Comparison of ENCODE assay signal across 35 cellular contexts in the genomic region with DNA sequence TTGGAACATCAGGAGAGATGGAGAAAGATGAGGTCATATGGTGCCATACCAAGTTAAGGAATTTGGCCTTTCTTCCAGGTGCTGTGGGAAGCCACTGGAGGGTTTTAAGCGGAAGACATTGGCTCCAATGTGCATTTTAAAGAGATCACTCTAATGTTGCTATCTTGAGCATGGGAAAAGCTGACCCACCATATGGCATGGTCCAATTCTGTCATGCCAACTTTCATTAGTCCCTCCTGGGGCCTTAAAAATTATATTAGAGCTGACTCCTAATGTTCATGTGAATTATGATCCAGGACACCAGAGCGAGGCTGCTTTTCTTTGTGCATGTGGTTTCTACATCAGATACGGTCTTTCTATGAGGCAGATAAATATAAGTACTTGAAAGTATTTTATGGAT.
"Had no signal": no experiment of that assay in that cellular context is flagged by ENCODE, and none has a peak within 500 bp of the region (broad histone marks: within the 10 kb centered on the region; RNA-seq: fewer than 3 reads in every experiment).

No MANE protein-coding gene starts in this region.

- DNase-seq: activated effector memory CD4-positive, alpha-beta T cell treated with anti-CD3 and anti-CD28 coated beads, Interleukin-2, amount 50 U/mL, for 16 hours; activated effector memory CD4-positive, alpha-beta T cell treated with Interleukin-2 at 50 U/mL for 16 hours; activated gamma-delta T cell; activated gamma-delta T cell treated with Interleukin-2 at 50 U/mL for 16 hours; activated naive CD4-positive, alpha-beta T cell; activated naive CD4-positive, alpha-beta T cell treated with anti-CD3 and anti-CD28 coated beads for 36 hours; activated naive CD4-positive, alpha-beta T cell treated with anti-CD3 and anti-CD28 coated beads, Interleukin-2, amount 10 ng/mL, durations not matched to agents 7 days and 5 days; activated naive CD4-positive, alpha-beta T cell treated with anti-CD3 and anti-CD28 coated beads, Interleukin-2, amount 50 U/mL, for 16 hours; activated naive CD4-positive, alpha-beta T cell treated with Interleukin-2 at 50 U/mL for 16 hours; activated naive CD8-positive, alpha-beta T cell treated with anti-CD3 and anti-CD28 coated beads for 36 hours; activated naive CD8-positive, alpha-beta T cell treated with anti-CD3 and anti-CD28 coated beads, Interleukin-2, amount 10 ng/mL, durations not matched to agents 7 days and 5 days; activated naive CD8-positive, alpha-beta T cell treated with anti-CD3 and anti-CD28 coated beads, Interleukin-2, amount 50 U/mL, for 24 hours; activated T-cell treated with anti-CD3 and anti-CD28 coated beads, Interleukin-2, amount 50 U/mL, for 1 hour; activated T-cell treated with anti-CD3 and anti-CD28 coated beads, Interleukin-2, amount 50 U/mL, for 24 hours; activated T-cell treated with anti-CD3 and anti-CD28 coated beads, Interleukin-2, amount 50 U/mL, for 4 hours; activated T-cell treated with anti-CD3 and anti-CD28 coated beads, Interleukin-2, amount 50 U/mL, for 48 hours; activated T-cell treated with anti-CD3 and anti-CD28 coated beads, Interleukin-2, amount 50 U/mL, for 72 hours; adrenal gland; amniotic stem cell; amygdala; anterior cingulate cortex; aorta; body of pancreas; brain microvascular endothelial cell; caudate nucleus; central memory CD4-positive, alpha-beta T cell; cerebellar nuclear complex had no signal

- ATAC-seq: activated naive CD4-positive, alpha-beta T cell treated with anti-CD3 and anti-CD28 coated beads, Interleukin-2, amount 50 U/mL, for 72 hours; activated naive CD8-positive, alpha-beta T cell treated with anti-CD3 and anti-CD28 coated beads, Interleukin-2, amount 50 U/mL, for 24 hours; activated T-cell treated with anti-CD3 and anti-CD28 coated beads, Interleukin-2, amount 50 U/mL, for 4 hours; activated T-cell treated with anti-CD3 and anti-CD28 coated beads, Interleukin-2, amount 50 U/mL, for 72 hours; activated T-helper 17 cell treated with anti-CD3 and anti-CD28 coated beads, Interleukin-2, amount 50 U/mL, for 72 hours; body of pancreas had no signal

- H3K9me3 Mint-ChIP-seq: activated naive CD4-positive, alpha-beta T cell treated with anti-CD3 and anti-CD28 coated beads for 36 hours; activated naive CD8-positive, alpha-beta T cell treated with anti-CD3 and anti-CD28 coated beads for 36 hours; activated T-helper 2 cell treated with anti-CD3 and anti-CD28 coated beads, Interferon-gamma antibody, Interleukin-2, Interleukin-4, amounts not matched to agents 10 μg/mL and 5 μg/mL and 100 μg/mL, durations not matched to agents 14 hours and 24 hours and 36 hours had no signal

- H3K27me3 Mint-ChIP-seq: activated naive CD4-positive, alpha-beta T cell treated with anti-CD3 and anti-CD28 coated beads, Interleukin-2, amount 10 ng/mL, durations not matched to agents 7 days and 5 days; activated naive CD4-positive, alpha-beta T cell treated with anti-CD3 and anti-CD28 coated beads, Interleukin-2, amount 50 U/mL, for 24 hours; activated naive CD8-positive, alpha-beta T cell; activated naive CD8-positive, alpha-beta T cell treated with anti-CD3 and anti-CD28 coated beads for 36 hours; activated naive CD8-positive, alpha-beta T cell treated with anti-CD3 and anti-CD28 coated beads, Interleukin-2, amount 10 ng/mL, durations not matched to agents 7 days and 5 days; activated naive CD8-positive, alpha-beta T cell treated with anti-CD3 and anti-CD28 coated beads, Interleukin-2, amount 50 U/mL, for 24 hours; activated T-cell treated with anti-CD3 and anti-CD28 coated beads, Interleukin-2, amount 50 U/mL, for 24 hours; activated T-helper 17 cell treated with anti-CD3 and anti-CD28 coated beads, Interleukin-2, amount 50 U/mL, for 72 hours; central memory CD8-positive, alpha-beta T cell had no signal

- H3K36me3 Mint-ChIP-seq: activated naive CD4-positive, alpha-beta T cell treated with anti-CD3 and anti-CD28 coated beads, Interleukin-2, amount 10 ng/mL, durations not matched to agents 7 days and 5 days; activated naive CD4-positive, alpha-beta T cell treated with anti-CD3 and anti-CD28 coated beads, Interleukin-2, amount 50 U/mL, for 24 hours; activated naive CD8-positive, alpha-beta T cell; activated naive CD8-positive, alpha-beta T cell treated with anti-CD3 and anti-CD28 coated beads for 36 hours; activated naive CD8-positive, alpha-beta T cell treated with anti-CD3 and anti-CD28 coated beads, Interleukin-2, amount 10 ng/mL, durations not matched to agents 7 days and 5 days; brain had no signal

- H3K27ac Mint-ChIP-seq: activated naive CD4-positive, alpha-beta T cell treated with anti-CD3 and anti-CD28 coated beads for 36 hours; activated naive CD4-positive, alpha-beta T cell treated with anti-CD3 and anti-CD28 coated beads, Interleukin-2, amount 10 ng/mL, durations not matched to agents 7 days and 5 days; activated naive CD4-positive, alpha-beta T cell treated with anti-CD3 and anti-CD28 coated beads, Interleukin-2, amount 50 U/mL, for 24 hours; activated naive CD4-positive, alpha-beta T cell treated with anti-CD3 and anti-CD28 coated beads, Interleukin-2, amount 50 U/mL, for 72 hours; activated naive CD8-positive, alpha-beta T cell; activated naive CD8-positive, alpha-beta T cell treated with anti-CD3 and anti-CD28 coated beads for 36 hours; activated naive CD8-positive, alpha-beta T cell treated with anti-CD3 and anti-CD28 coated beads, Interleukin-2, amount 10 ng/mL, durations not matched to agents 7 days and 5 days; activated naive CD8-positive, alpha-beta T cell treated with anti-CD3 and anti-CD28 coated beads, Interleukin-2, amount 50 U/mL, for 24 hours; activated T-cell treated with anti-CD3 and anti-CD28 coated beads, Interleukin-2, amount 50 U/mL, for 24 hours; activated T-cell treated with anti-CD3 and anti-CD28 coated beads, Interleukin-2, amount 50 U/mL, for 72 hours; activated T-helper 1 cell treated with anti-CD3 and anti-CD28 coated beads, Interleukin-12 subunit alpha, Interleukin-12 subunit beta, Interleukin-2, Interleukin-4 antibody, amounts not matched to agents 30 ng/mL and 10 ng/mL and 1 ng/mL, durations not matched to agents 14 hours and 24 hours and 36 hours; activated T-helper 17 cell treated with anti-CD3 and anti-CD28 coated beads, Interleukin-2, amount 50 U/mL, for 72 hours; activated T-helper 2 cell treated with anti-CD3 and anti-CD28 coated beads, Interferon-gamma antibody, Interleukin-2, Interleukin-4, amounts not matched to agents 10 μg/mL and 5 μg/mL and 100 μg/mL, durations not matched to agents 14 hours and 24 hours and 36 hours; brain had no signal

- H3K4me1 Mint-ChIP-seq: activated naive CD4-positive, alpha-beta T cell treated with anti-CD3 and anti-CD28 coated beads, Interleukin-2, amount 10 ng/mL, durations not matched to agents 7 days and 5 days; activated naive CD4-positive, alpha-beta T cell treated with anti-CD3 and anti-CD28 coated beads, Interleukin-2, amount 50 U/mL, for 24 hours; activated naive CD8-positive, alpha-beta T cell treated with anti-CD3 and anti-CD28 coated beads for 36 hours; activated naive CD8-positive, alpha-beta T cell treated with anti-CD3 and anti-CD28 coated beads, Interleukin-2, amount 10 ng/mL, durations not matched to agents 7 days and 5 days; activated naive CD8-positive, alpha-beta T cell treated with anti-CD3 and anti-CD28 coated beads, Interleukin-2, amount 50 U/mL, for 24 hours; activated T-helper 17 cell treated with anti-CD3 and anti-CD28 coated beads, Interleukin-2, amount 50 U/mL, for 72 hours; brain; central memory CD8-positive, alpha-beta T cell had no signal

- H3K4me3 Mint-ChIP-seq: activated naive CD4-positive, alpha-beta T cell treated with anti-CD3 and anti-CD28 coated beads for 36 hours; activated naive CD4-positive, alpha-beta T cell treated with anti-CD3 and anti-CD28 coated beads, Interleukin-2, amount 10 ng/mL, durations not matched to agents 7 days and 5 days; activated naive CD4-positive, alpha-beta T cell treated with anti-CD3 and anti-CD28 coated beads, Interleukin-2, amount 50 U/mL, for 24 hours; activated naive CD8-positive, alpha-beta T cell; activated naive CD8-positive, alpha-beta T cell treated with anti-CD3 and anti-CD28 coated beads for 36 hours; activated naive CD8-positive, alpha-beta T cell treated with anti-CD3 and anti-CD28 coated beads, Interleukin-2, amount 10 ng/mL, durations not matched to agents 7 days and 5 days; activated naive CD8-positive, alpha-beta T cell treated with anti-CD3 and anti-CD28 coated beads, Interleukin-2, amount 50 U/mL, for 24 hours; activated T-cell treated with anti-CD3 and anti-CD28 coated beads, Interleukin-2, amount 50 U/mL, for 24 hours; activated T-cell treated with anti-CD3 and anti-CD28 coated beads, Interleukin-2, amount 50 U/mL, for 4 hours; activated T-cell treated with anti-CD3 and anti-CD28 coated beads, Interleukin-2, amount 50 U/mL, for 72 hours; activated T-helper 1 cell treated with anti-CD3 and anti-CD28 coated beads, Interleukin-12 subunit alpha, Interleukin-12 subunit beta, Interleukin-2, Interleukin-4 antibody, amounts not matched to agents 30 ng/mL and 10 ng/mL and 1 ng/mL, durations not matched to agents 14 hours and 24 hours and 36 hours; activated T-helper 17 cell treated with anti-CD3 and anti-CD28 coated beads, Interleukin-2, amount 50 U/mL, for 72 hours; brain; central memory CD8-positive, alpha-beta T cell had no signal
